Comparison of ENCODE assay signal across 15 cellular contexts in genomic region chr15:68991723-68992122, GRCh38. TPM values are rescaled to one million over a fixed set of nuclear protein-coding genes. Genes with fewer than 3 reads are reported as not detected.
DNase-seq lines count a peak whose midpoint lies in the region; ATAC-seq, FAIRE-seq and TF ChIP-seq lines count a peak whose summit lies in the region.
"Had no signal": no experiment of that assay in that cellular context is flagged by ENCODE, and none has a peak within 500 bp of the region (broad histone marks: within the 10 kb centered on the region; RNA-seq: fewer than 3 reads in every experiment).

No MANE protein-coding gene starts in this region.

- H3K9me3 ChIP-seq in lung (ENCODE audit: control insufficient read depth in 2 of 2, insufficient read depth in 1 of 2, low read length in 1 of 2) (peaks cover 0 to 1% of the 10 kb centered on the region in 2 donors), tibial nerve (no peaks in the 10 kb centered on the region), kidney (ENCODE audit: control insufficient read depth in 1 of 2, low read length in 2 of 2) (no peaks in the 10 kb centered on the region)
- H3K9me3 ChIP-seq: transverse colon had no signal

- H3K4me3 Mint-ChIP-seq in brain: no peak overlapping the region
- H3K4me3 Mint-ChIP-seq: naive thymus-derived CD8-positive, alpha-beta T cell had no signal

- peak overlapping the region in 3 of 5 experiments; percentile 85 to 87 (median 87) for H3K27ac Mint-ChIP-seq in brain
- H3K27ac Mint-ChIP-seq: naive thymus-derived CD8-positive, alpha-beta T cell had no signal

- H3K36me3 ChIP-seq in lung (ENCODE audit: control insufficient read depth in 2 of 2, insufficient read depth in 2 of 2, low read length in 2 of 2) (no peaks in the 10 kb centered on the region), tibial nerve (no peaks in the 10 kb centered on the region), kidney (ENCODE audit: control insufficient read depth in 1 of 2, insufficient read depth in 2 of 2, low read length in 2 of 2) (no peaks in the 10 kb centered on the region)
- H3K36me3 ChIP-seq: brain microvascular endothelial cell, transverse colon had no signal

- H3K36me3 Mint-ChIP-seq in brain: no peaks in the 10 kb centered on the region
- H3K36me3 Mint-ChIP-seq: naive thymus-derived CD8-positive, alpha-beta T cell had no signal

- no peak overlapping the region for H3K9ac ChIP-seq in kidney (ENCODE audit: low read length in 2 of 2)

- FAIRE-seq in kidney (lab: Jason Lieb, UNC): no peak
- FAIRE-seq: endothelial cell of umbilical vein had no signal

- TF ChIP-seq CTCF in brain (conservative IDR thresholded peaks at IDR 0.05): no peak
- TF ChIP-seq CTCF in lung (IDR thresholded peaks at IDR 0.05; ENCODE audit: control extremely low read depth, extremely low read depth): no peak
- no peak for TF ChIP-seq CTCF in tibial nerve (IDR thresholded peaks at IDR 0.05)
- no peak for TF ChIP-seq CTCF in kidney (IDR thresholded peaks at IDR 0.05; ENCODE audit: borderline replicate concordance, extremely low read depth, insufficient read depth)

- intact Hi-C loops in kidney (cut with DNase I): no loop called here

- peak; percentile 73 for DNase-seq in D341Med (ENCODE audit: low spot score)
- peak; percentile 99 for DNase-seq in NCI-H2171 treated with DMSO at 0.1 percent for 48 hours (lab: John Stamatoyannopoulos, UW)
- DNase-seq in lung (ENCODE audit: low spot score): peak; percentile 26
- DNase-seq in tibial nerve (ENCODE audit: low spot score in 2 of 2): no peak
- DNase-seq in kidney: no peak
- no peak for DNase-seq in H4 (ENCODE audit: low spot score)
- DNase-seq: activated CD4-positive, CD25-positive, alpha-beta regulatory T cell; brain microvascular endothelial cell; HCEC 1CT; naive thymus-derived CD8-positive, alpha-beta T cell; transverse colon had no signal

- ATAC-seq in lung (ENCODE audit: insufficient read depth, low FRiP score) (no peak), GM21723 (IDR thresholded peaks at IDR 0.05; ENCODE audit: unreplicated experiment) (no peak)
- ATAC-seq: naive thymus-derived CD8-positive, alpha-beta T cell had no signal

- TF ChIP-seq POLR2A in tibial nerve (IDR thresholded peaks at IDR 0.05): no peak

- H3K4me1 ChIP-seq in lung (ENCODE audit: control insufficient read depth in 2 of 2, insufficient read depth in 2 of 2, low read length in 2 of 2) (peaks cover 0 to 4% of the 10 kb centered on the region in 2 donors), tibial nerve (no peaks in the 10 kb centered on the region), kidney (ENCODE audit: control insufficient read depth in 1 of 2, insufficient read depth in 1 of 2, low read depth in 1 of 2, low read length in 2 of 2) (no peaks in the 10 kb centered on the region)
- H3K4me1 ChIP-seq: transverse colon had no signal

- H3K9me3 Mint-ChIP-seq in brain: peaks cover 0 to 8% (median 0%) of the 10 kb centered on the region in 5 experiments
- H3K9me3 Mint-ChIP-seq: naive thymus-derived CD8-positive, alpha-beta T cell had no signal

- H3K27ac ChIP-seq in lung (ENCODE audit: low read depth in 1 of 2, low read length in 1 of 2): no peak overlapping the region
- no peak overlapping the region for H3K27ac ChIP-seq in tibial nerve
- no peak overlapping the region for H3K27ac ChIP-seq in kidney (ENCODE audit: low read depth in 2 of 2, low read length in 2 of 2)
- H3K27ac ChIP-seq: brain microvascular endothelial cell, transverse colon had no signal

- TF ChIP-seq EP300 in tibial nerve (IDR thresholded peaks at IDR 0.05): no peak

- H3K27me3 ChIP-seq in lung (ENCODE audit: control insufficient read depth, insufficient read depth) (no peaks in the 10 kb centered on the region), tibial nerve (no peaks in the 10 kb centered on the region)
- H3K27me3 ChIP-seq: brain microvascular endothelial cell, transverse colon had no signal

- H3K4me1 Mint-ChIP-seq in brain: peaks cover 42% of the 10 kb centered on the region
- H3K4me1 Mint-ChIP-seq: naive thymus-derived CD8-positive, alpha-beta T cell had no signal

- peaks cover 7% of the 10 kb centered on the region for H3K27me3 Mint-ChIP-seq in brain

- H3K4me3 ChIP-seq in lung (no peak overlapping the region), tibial nerve (no peak overlapping the region), kidney (ENCODE audit: low read length in 2 of 2) (no peak overlapping the region)
- H3K4me3 ChIP-seq: skin epidermis, transverse colon had no signal

- WGBS in lung, 2 donors: 94 to 99% methylated on average over 4 of the region's 4 CpGs
- WGBS in tibial nerve, 2 donors: 84 to 85% methylated on average over 4 of the region's 4 CpGs

RNA-seq across cellular contexts. Expression of gene NOX5, which starts 22.8 kb away (rescaled TPM):
- polyA plus RNA-seq in brain (ENCODE audit: insufficient read depth, low read depth, low replicate concordance) (not detected), lung (under 1 TPM; 0.03 to 0.08 TPM), kidney (ENCODE audit: insufficient read depth, low read depth, low replicate concordance) (0.19 TPM)
- total RNA-seq in lung (under 1 TPM; 0.09 to 0.77 TPM), tibial nerve (1 to 10 TPM in 2 of 4 donors, under 1 TPM in 2; 0.21 to 2.7 (median 1.1) TPM), kidney (0.60 TPM)
- not detected in 2 replicates for total RNA-seq in H4 (2014; rRNA removed; shearing (Covaris generic))
- total RNA-seq: endothelial cell of umbilical vein had no signal
- polyA plus RNA-seq: naive thymus-derived CD8-positive, alpha-beta T cell had no signal

Comparison
In these comparisons a context has a peak if more than half of its experiments do, and no peak if none do; other contexts are left out.
1. DNase-seq: peak in D341Med (single experiment), NCI-H2171 treated with DMSO at 0.1 percent for 48 hours (single experiment) and lung (single experiment); none in tibial nerve (0 of 2), kidney (single experiment) and H4 (single experiment).